1 cellular context compared by ENCODE assay signal in the genomic region with DNA sequence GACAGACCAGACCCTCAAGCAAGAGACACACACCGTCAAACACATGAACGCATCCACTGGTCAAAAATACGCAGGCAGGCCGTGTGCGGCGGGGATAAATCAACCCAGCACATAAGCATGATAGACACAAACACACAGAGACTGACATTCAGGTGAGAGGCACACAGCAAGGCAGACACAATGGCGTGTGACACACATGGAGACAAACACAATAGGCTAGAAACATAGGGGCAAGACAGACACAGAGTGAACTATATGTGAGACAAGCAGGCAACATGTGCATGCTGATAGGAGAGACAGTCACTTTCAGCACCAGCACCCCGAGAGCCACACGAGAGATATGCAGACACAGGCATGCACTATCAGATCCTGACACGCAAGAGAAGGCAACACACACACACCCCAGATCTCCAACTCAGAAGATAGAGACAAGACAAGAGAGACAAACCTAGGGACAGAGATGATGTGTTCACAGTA.
TF ChIP-seq lines count a peak whose summit lies in the region.

No MANE protein-coding gene starts in this region.

TF ChIP-seq in K562, 482 proteins besides CTCF, POLR2A, EP300 and RAD21 (continued from another document):
- TF ChIP-seq, protein P1, sequence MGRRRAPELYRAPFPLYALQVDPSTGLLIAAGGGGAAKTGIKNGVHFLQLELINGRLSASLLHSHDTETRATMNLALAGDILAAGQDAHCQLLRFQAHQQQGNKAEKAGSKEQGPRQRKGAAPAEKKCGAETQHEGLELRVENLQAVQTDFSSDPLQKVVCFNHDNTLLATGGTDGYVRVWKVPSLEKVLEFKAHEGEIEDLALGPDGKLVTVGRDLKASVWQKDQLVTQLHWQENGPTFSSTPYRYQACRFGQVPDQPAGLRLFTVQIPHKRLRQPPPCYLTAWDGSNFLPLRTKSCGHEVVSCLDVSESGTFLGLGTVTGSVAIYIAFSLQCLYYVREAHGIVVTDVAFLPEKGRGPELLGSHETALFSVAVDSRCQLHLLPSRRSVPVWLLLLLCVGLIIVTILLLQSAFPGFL (CRISPR knock-in tag; IDR thresholded peaks at IDR 0.05) = no peak
- TF ChIP-seq ZNF507 (tag; conservative IDR thresholded peaks at IDR 0.05) (no peak), FOXA3 (CRISPR knock-in tag; conservative IDR thresholded peaks at IDR 0.05 in 1 of 2, IDR thresholded peaks at IDR 0.05 in 1 of 2) (no peak; a peak in 1 of 4 replicates), BDP1 (IDR thresholded peaks at IDR 0.05; ENCODE audit: insufficient read depth, insufficient read length) (no peak), FOS (IDR thresholded peaks at IDR 0.05; ENCODE audit: extremely low read depth, insufficient read length) (no peak), FOXJ3 (CRISPR knock-in tag; IDR thresholded peaks at IDR 0.05) (no peak), PTBP1 (IDR thresholded peaks at IDR 0.05; ENCODE audit: low read depth, low read length) (0 out of 2 replicates have a peak, but pooled peaks have one; percentile 40), ZNF23 (CRISPR knock-in tag; IDR thresholded peaks at IDR 0.05) (no peak), CCNT2 (IDR thresholded peaks at IDR 0.05; ENCODE audit: borderline replicate concordance, extremely low read depth, insufficient read length, low read depth, low read length) (peak; percentile 18), NKRF (IDR thresholded peaks at IDR 0.05; ENCODE audit: borderline replicate concordance) (peak; percentile 75)
